Comparison of ENCODE assay signal across 15 cellular contexts in the genomic region with DNA sequence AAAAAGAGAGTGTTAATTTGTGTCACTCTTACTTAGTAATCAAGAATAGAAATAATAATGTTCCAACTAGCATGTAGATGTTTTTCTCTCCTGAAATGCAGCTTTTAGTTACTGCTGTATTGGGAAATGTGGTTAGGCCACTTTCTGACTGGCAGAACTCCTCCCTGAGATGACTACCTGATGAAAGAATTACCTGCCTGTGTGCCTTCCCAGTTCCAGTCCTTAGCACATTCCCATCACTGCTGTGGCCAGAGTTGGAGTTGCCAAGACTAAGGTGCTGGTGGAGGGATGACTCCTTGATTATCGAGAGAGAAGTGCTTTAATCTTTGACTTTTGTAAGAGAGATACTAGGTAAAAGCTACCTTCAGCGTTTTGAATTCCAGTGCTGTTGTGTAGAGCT. TPM values are rescaled to one million over a fixed set of nuclear protein-coding genes. Genes with fewer than 3 reads are reported as not detected.
DNase-seq lines count a peak whose midpoint lies in the region; ATAC-seq and TF ChIP-seq lines count a peak whose summit lies in the region.
"Had no signal": no experiment of that assay in that cellular context is flagged by ENCODE, and none has a peak within 500 bp of the region (broad histone marks: within the 10 kb centered on the region; RNA-seq: fewer than 3 reads in every experiment).

No MANE protein-coding gene starts in this region.

- H3K9me3 Mint-ChIP-seq in nephron progenitor cell: no peaks in the 10 kb centered on the region
- H3K9me3 Mint-ChIP-seq in activated CD4-positive, alpha-beta memory T cell treated with anti-CD3 and anti-CD28 coated beads, Interleukin-2, amount 10 ng/mL, durations not matched to agents 7 days and 5 days: no peaks in the 10 kb centered on the region
- H3K9me3 Mint-ChIP-seq: activated naive CD4-positive, alpha-beta T cell treated with anti-CD3 and anti-CD28 coated beads, Interleukin-2, amount 50 U/mL, for 24 hours; CD4-positive, alpha-beta memory T cell; IgD-negative memory B cell; naive B cell had no signal

- CTCF ChIA-PET in activated CD4-positive, alpha-beta memory T cell treated with anti-CD3 and anti-CD28 coated beads, Interleukin-2, amount 10 ng/mL, durations not matched to agents 7 days and 5 days (lab: Charles Lee): no interaction called here

- peaks cover 17% of the 10 kb centered on the region for H3K36me3 Mint-ChIP-seq in nephron progenitor cell (ENCODE audit: low read depth)
- H3K36me3 Mint-ChIP-seq in activated CD4-positive, alpha-beta memory T cell treated with anti-CD3 and anti-CD28 coated beads, Interleukin-2, amount 10 ng/mL, durations not matched to agents 7 days and 5 days (ENCODE audit: low read depth): no peaks in the 10 kb centered on the region
- H3K36me3 Mint-ChIP-seq: activated naive CD4-positive, alpha-beta T cell treated with anti-CD3 and anti-CD28 coated beads, Interleukin-2, amount 50 U/mL, for 24 hours; CD4-positive, alpha-beta memory T cell; IgD-negative memory B cell had no signal

- ATAC-seq in heart left ventricle: peak in 1 of 4 donors; percentile 25
- peak; percentile 36 for ATAC-seq in gastroesophageal sphincter
- ATAC-seq in GM19023 (IDR thresholded peaks at IDR 0.05; ENCODE audit: unreplicated experiment): no peak
- ATAC-seq in GM18519 (IDR thresholded peaks at IDR 0.05; ENCODE audit: low FRiP score, unreplicated experiment): no peak

- H3K4me1 Mint-ChIP-seq in nephron progenitor cell: peaks cover 12% of the 10 kb centered on the region
- H3K4me1 Mint-ChIP-seq in activated CD4-positive, alpha-beta memory T cell treated with anti-CD3 and anti-CD28 coated beads, Interleukin-2, amount 10 ng/mL, durations not matched to agents 7 days and 5 days: no peaks in the 10 kb centered on the region
- H3K4me1 Mint-ChIP-seq: activated naive CD4-positive, alpha-beta T cell treated with anti-CD3 and anti-CD28 coated beads, Interleukin-2, amount 50 U/mL, for 24 hours; CD4-positive, alpha-beta memory T cell had no signal

- POLR2A ChIA-PET in activated CD4-positive, alpha-beta memory T cell treated with anti-CD3 and anti-CD28 coated beads, Interleukin-2, amount 10 ng/mL, durations not matched to agents 7 days and 5 days (lab: Charles Lee): no interaction called here

- H3K9me3 ChIP-seq in heart left ventricle: no peaks in the 10 kb centered on the region
- no peaks in the 10 kb centered on the region for H3K9me3 ChIP-seq in left ventricle myocardium inferior (replicated peaks)
- H3K9me3 ChIP-seq in gastroesophageal sphincter: no peaks in the 10 kb centered on the region

- H3K27ac ChIP-seq in heart left ventricle: peak overlapping the region in 3 of 12 donors; percentile 52 to 70 (median 68)
- H3K27ac ChIP-seq in left ventricle myocardium inferior (replicated peaks): no peak overlapping the region
- peak overlapping the region in 3 of 4 donors; percentile 28 to 74 (median 49) for H3K27ac ChIP-seq in gastroesophageal sphincter
- H3K27ac ChIP-seq: WERI-Rb-1 had no signal

- H3K27me3 Mint-ChIP-seq in nephron progenitor cell (ENCODE audit: low read depth, poor library complexity): no peaks in the 10 kb centered on the region
- H3K27me3 Mint-ChIP-seq in activated CD4-positive, alpha-beta memory T cell treated with anti-CD3 and anti-CD28 coated beads, Interleukin-2, amount 10 ng/mL, durations not matched to agents 7 days and 5 days: peaks cover 26% of the 10 kb centered on the region
- H3K27me3 Mint-ChIP-seq: naive B cell had no signal

- intact Hi-C loops in heart left ventricle (cut with DNase I) (loop anchor here in 2 of 10 donors (5.0 to 10.0 kb wide), 2 partner anchors 36 to 49 kb away; no protein-coding TSS in a partner anchor), left ventricle myocardium inferior (cut with micrococcal nuclease) (loop anchor here (10.0 kb wide), 1 partner anchor 109 kb away; no protein-coding TSS in a partner anchor)

- TF ChIP-seq CTCF in heart left ventricle (IDR thresholded peaks at IDR 0.05) (no peak), left ventricle myocardium inferior (IDR thresholded peaks at IDR 0.05; ENCODE audit: borderline replicate concordance) (no peak), gastroesophageal sphincter (IDR thresholded peaks at IDR 0.05) (no peak), nephron progenitor cell (IDR thresholded peaks at IDR 0.05) (no peak)

- H3K4me3 Mint-ChIP-seq in nephron progenitor cell: no peak overlapping the region
- H3K4me3 Mint-ChIP-seq in activated CD4-positive, alpha-beta memory T cell treated with anti-CD3 and anti-CD28 coated beads, Interleukin-2, amount 10 ng/mL, durations not matched to agents 7 days and 5 days: no peak overlapping the region
- H3K4me3 Mint-ChIP-seq: activated naive CD4-positive, alpha-beta T cell treated with anti-CD3 and anti-CD28 coated beads, Interleukin-2, amount 50 U/mL, for 24 hours; CD4-positive, alpha-beta memory T cell; IgD-negative memory B cell; naive B cell had no signal

- H3K4me3 ChIP-seq in heart left ventricle (peak overlapping the region in 8 of 12 donors; percentile 6 to 51 (median 34)), left ventricle myocardium inferior (no peak overlapping the region), gastroesophageal sphincter (no peak overlapping the region)

- H3K4me1 ChIP-seq in heart left ventricle (peaks cover 3 to 64% (median 32%) of the 10 kb centered on the region in 12 donors), left ventricle myocardium inferior (peaks cover 49% of the 10 kb centered on the region), gastroesophageal sphincter (peaks cover 13 to 48% (median 23%) of the 10 kb centered on the region in 3 donors)

- WGBS in heart left ventricle, 4 donors: 37 to 40% (median 38%) methylated on average over 2 of the region's 2 CpGs
- 29 to 37% methylated on average over 1 to 2 of the region's 2 CpGs for WGBS in gastroesophageal sphincter (ENCODE audit: low coverage in 1 of 2), 2 donors

- no peak for DNase-seq in heart left ventricle
- DNase-seq in left ventricle myocardium inferior: no peak
- DNase-seq in nephron progenitor cell: no peak
- no peak for DNase-seq in activated CD4-positive, CD25-positive, alpha-beta regulatory T cell treated with anti-CD3 and anti-CD28 coated beads, Interleukin-2, amount 50 U/mL, for 72 hours
- no peak for DNase-seq in activated CD4-positive, alpha-beta memory T cell treated with anti-CD3 and anti-CD28 coated beads, Interleukin-2, amount 10 ng/mL, durations not matched to agents 7 days and 5 days
- DNase-seq: activated CD8-positive, alpha-beta memory T cell treated with anti-CD3 and anti-CD28 coated beads, Interleukin-2, amount 50 U/mL, for 48 hours; CD4-positive, alpha-beta memory T cell; naive B cell; NCI-H1694; WERI-Rb-1 had no signal

- TF ChIP-seq POLR2A in heart left ventricle (IDR thresholded peaks at IDR 0.05) (no peak), gastroesophageal sphincter (IDR thresholded peaks at IDR 0.05) (no peak)

- H3K27ac Mint-ChIP-seq in nephron progenitor cell: peak overlapping the region; percentile 28
- no peak overlapping the region for H3K27ac Mint-ChIP-seq in activated CD4-positive, alpha-beta memory T cell treated with anti-CD3 and anti-CD28 coated beads, Interleukin-2, amount 10 ng/mL, durations not matched to agents 7 days and 5 days
- H3K27ac Mint-ChIP-seq: activated naive CD4-positive, alpha-beta T cell treated with anti-CD3 and anti-CD28 coated beads, Interleukin-2, amount 50 U/mL, for 24 hours; CD4-positive, alpha-beta memory T cell; IgD-negative memory B cell had no signal

- H3K27me3 ChIP-seq in heart left ventricle (no peaks in the 10 kb centered on the region), left ventricle myocardium inferior (ENCODE audit: low read depth) (no peaks in the 10 kb centered on the region), gastroesophageal sphincter (no peaks in the 10 kb centered on the region)

- H3K36me3 ChIP-seq in heart left ventricle (no peaks in the 10 kb centered on the region), left ventricle myocardium inferior (no peaks in the 10 kb centered on the region), gastroesophageal sphincter (no peaks in the 10 kb centered on the region)
- H3K36me3 ChIP-seq: WERI-Rb-1 had no signal

- no peak for TF ChIP-seq EP300 in gastroesophageal sphincter (IDR thresholded peaks at IDR 0.05)

RNA-seq across cellular contexts. Expression of a gene that starts 9.5 kb away (rescaled TPM):
- total RNA-seq in heart left ventricle (100 to 1,000 TPM in 3 of 9 donors, 10 to 100 TPM in 6; 49.4 to 130 (median 80.6) TPM), left ventricle myocardium inferior (87.1 TPM), gastroesophageal sphincter (100 to 1,000 TPM; 102 to 129 (median 118) TPM)
- 10 to 100 TPM; 15.3 to 25.2 TPM for polyA plus RNA-seq in heart left ventricle
- under 1 TPM; 0.80 to 0.86 TPM for total RNA-seq in activated CD4-positive, alpha-beta memory T cell treated with anti-CD3 and anti-CD28 coated beads, Interleukin-2, amount 10 ng/mL, durations not matched to agents 7 days and 5 days
- polyA plus RNA-seq: CD4-positive, alpha-beta memory T cell had no signal

Comparison
In these comparisons a context has a peak if more than half of its experiments do, and no peak if none do; other contexts are left out.
1. H3K4me3 ChIP-seq: peak in heart left ventricle (8 of 12); none in left ventricle myocardium inferior (single experiment) and gastroesophageal sphincter (0 of 2).
2. RNA of a gene that starts 9.5 kb away (total RNA-seq): 102 to 129 TPM in gastroesophageal sphincter, 87.1 TPM in left ventricle myocardium inferior (single experiment) and 49.4 to 130 TPM in heart left ventricle; 0.80 to 0.86 TPM in activated CD4-positive, alpha-beta memory T cell treated with anti-CD3 and anti-CD28 coated beads, Interleukin-2, amount 10 ng/mL, durations not matched to agents 7 days and 5 days; every median in the first group is over 10 times any median in the second.